In genomic region chr20:45948742-45949541, GRCh38 we compare ENCODE assay signal across 1 cellular context.
TF ChIP-seq lines count a peak whose summit lies in the region.

No MANE protein-coding gene starts in this region.

TF ChIP-seq in IMR-90, 13 proteins besides CTCF, POLR2A, EP300 and RAD21:
- no peak for TF ChIP-seq MAZ (IDR thresholded peaks at IDR 0.05; ENCODE audit: borderline replicate concordance, low read depth, low read length)
- TF ChIP-seq SMC3 (IDR thresholded peaks at IDR 0.05; ENCODE audit: low read depth, low read length) = no peak
- no peak for TF ChIP-seq NFE2L2 (IDR thresholded peaks at IDR 0.05; ENCODE audit: low read depth, low read length)
- no peak for TF ChIP-seq CHD1 (IDR thresholded peaks at IDR 0.05; ENCODE audit: low read depth, low read length)
- no peak for TF ChIP-seq CEBPB (IDR thresholded peaks at IDR 0.05; ENCODE audit: low read depth, low read length)
